In the genomic region with DNA sequence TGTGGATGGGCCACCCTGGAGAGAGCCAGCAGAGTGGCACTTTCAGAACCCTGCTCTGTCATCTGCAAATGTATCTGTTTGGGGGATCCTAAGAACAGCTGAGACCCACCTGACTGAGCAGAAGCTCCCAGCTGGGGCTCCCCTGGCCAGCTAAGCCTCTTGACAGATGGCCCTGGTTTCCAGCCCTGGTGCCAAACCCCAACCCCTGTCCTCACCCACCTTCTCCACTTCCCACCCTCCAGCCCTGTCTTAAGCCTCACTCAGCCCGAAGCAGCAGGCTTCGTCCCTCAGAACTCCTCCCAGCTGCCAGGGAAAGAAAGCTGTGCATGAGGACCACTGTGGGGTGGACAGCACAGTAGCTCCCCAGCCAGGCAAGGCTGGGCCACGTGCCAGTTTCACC, we compare ENCODE assay signal across 34 cellular contexts. TPM values are rescaled to one million over a fixed set of nuclear protein-coding genes. Genes with fewer than 3 reads are reported as not detected.
"Had no signal": no experiment of that assay in that cellular context is flagged by ENCODE, and none has a peak within 500 bp of the region (broad histone marks: within the 10 kb centered on the region; RNA-seq: fewer than 3 reads in every experiment).

No MANE protein-coding gene starts in this region.

- H3K4me3 ChIP-seq: MG63 had no signal

- H3K9me3 ChIP-seq: MG63 had no signal

- H3K27me3 ChIP-seq: MG63 had no signal

- H3K36me3 ChIP-seq: MG63 had no signal

- DNase-seq: Karpas-422, Kasumi-1, MG63, MM.1S, MV-4-11, NCI-H1048, NCI-H1092, NCI-H1092 treated with DMSO at 0.1 percent for 48 hours, NCI-H1105, NCI-H1105 treated with DMSO at 0.1 percent for 48 hours, NCI-H1417 treated with DMSO at 0.1 percent for 48 hours, NCI-H1436, NCI-H1436 treated with DMSO at 0.1 percent for 48 hours, NCI-H1694, NCI-H1694 treated with DMSO at 0.1 percent for 48 hours, NCI-H187, NCI-H187 treated with DMSO at 0.1 percent for 48 hours, NCI-H1930, NCI-H2029, NCI-H2029 treated with DMSO at 0.1 percent for 48 hours, NCI-H2081, NCI-H2081 treated with DMSO at 0.1 percent for 48 hours, NCI-H2107, NCI-H2171, NCI-H2171 treated with DMSO at 0.1 percent for 48 hours, NCI-H2227 treated with DMSO at 0.1 percent for 48 hours, NCI-H226, NCI-H446, NCI-H446 treated with DMSO at 0.1 percent for 48 hours, NCI-H510A, NCI-H510A treated with DMSO at 0.1 percent for 48 hours had no signal

RNA-seq across cellular contexts. Expression of a gene that starts 3.5 kb away (rescaled TPM):
- total RNA-seq: LHCN-M2, M059J, NCI-H460 had no signal

RNA-seq across cellular contexts. Expression of a gene that starts 11.4 kb away (rescaled TPM):
- total RNA-seq: LHCN-M2, NCI-H460 had no signal

RNA-seq across cellular contexts. Expression of a gene that starts 37.2 kb away (rescaled TPM):
- total RNA-seq: LHCN-M2, NCI-H460 had no signal

RNA-seq across cellular contexts. Expression of a gene that starts 47.2 kb away (rescaled TPM):
- total RNA-seq: LHCN-M2 had no signal
